8 cellular contexts compared by ENCODE assay signal in genomic region chr12:67268335-67268895, GRCh38. TPM values are rescaled to one million over a fixed set of nuclear protein-coding genes. Genes with fewer than 3 reads are reported as not detected.
DNase-seq lines count a peak whose midpoint lies in the region; ATAC-seq and TF ChIP-seq lines count a peak whose summit lies in the region.

No MANE protein-coding gene starts in this region.

- H3K9me2 ChIP-seq in Karpas-422 (replicated peaks; ENCODE audit: insufficient read depth, low read length) = no peaks in the 10 kb centered on the region

- H3K4me3 ChIP-seq in Karpas-422 (ENCODE audit: low read length) (peak overlapping the region; percentile 96), SJSA1 (peak overlapping the region; percentile 77), thoracic aorta (peak overlapping the region; percentile 88)

- peak overlapping the region; percentile 83 for H3K27ac ChIP-seq in Karpas-422 (ENCODE audit: low read length)
- peak overlapping the region; percentile 95 for H3K27ac ChIP-seq in SJSA1
- H3K27ac ChIP-seq in thoracic aorta = peak overlapping the region; percentile 98 to 99

- DNase-seq in ELR (ENCODE audit: low read depth) (peak; percentile 99), Karpas-422 (peak; percentile 98), SJSA1 (ENCODE audit: low read depth in 1 of 2, low spot score in 2 of 2) (peak in 1 of 2 experiments; percentile 91), glomerular visceral epithelial cell (ENCODE audit: extremely low spot score) (peak; percentile 96), omental fat pad (ENCODE audit: low spot score) (peak; percentile 73), thoracic aorta (ENCODE audit: low spot score) (peak; percentile 87)
- peak; percentile 81 for DNase-seq in activated naive CD4-positive, alpha-beta T cell treated with anti-CD3 and anti-CD28 coated beads, Interleukin-2, amount 50 U/mL, for 16 hours

- H3K9me3 ChIP-seq in Karpas-422 (ENCODE audit: low read length) = no peaks in the 10 kb centered on the region
- no peaks in the 10 kb centered on the region for H3K9me3 ChIP-seq in SJSA1 (replicated peaks)
- H3K9me3 ChIP-seq in thoracic aorta = no peaks in the 10 kb centered on the region

- TF ChIP-seq CTCF in omental fat pad (IDR thresholded peaks at IDR 0.05) (no peak), thoracic aorta (IDR thresholded peaks at IDR 0.05) (no peak)

- H3K9ac ChIP-seq in Karpas-422 (ENCODE audit: low read length) = peak overlapping the region; percentile 98

- H3K4me1 ChIP-seq in Karpas-422 (ENCODE audit: low read length) (peaks cover 33% of the 10 kb centered on the region), SJSA1 (replicated peaks) (peaks cover 23% of the 10 kb centered on the region), thoracic aorta (ENCODE audit: control insufficient read depth in 1 of 2, low read depth in 2 of 2) (peaks cover 27 to 34% of the 10 kb centered on the region in 2 donors)

- H4K20me1 ChIP-seq in Karpas-422 (ENCODE audit: insufficient read depth, low read depth, low read length) = peaks cover 22% of the 10 kb centered on the region

- ATAC-seq in GM21825 (IDR thresholded peaks at IDR 0.05; ENCODE audit: unreplicated experiment) (peak; percentile 82), omental fat pad (ENCODE audit: low FRiP score) (peak; percentile 94), thoracic aorta (ENCODE audit: insufficient number of reproducible peaks, low FRiP score, low read depth) (peak; percentile 100)

- H2AFZ ChIP-seq in Karpas-422 (ENCODE audit: low read length) = peak overlapping the region; percentile 84

- peaks cover 9% of the 10 kb centered on the region; the same call in 1 of the 2 replicates for H3K36me3 ChIP-seq in Karpas-422 (ENCODE audit: insufficient read depth, low read length)
- H3K36me3 ChIP-seq in SJSA1 = peaks cover 9% of the 10 kb centered on the region
- H3K36me3 ChIP-seq in thoracic aorta = no peaks in the 10 kb centered on the region

- H3K27me3 ChIP-seq in Karpas-422 (ENCODE audit: low read length) (no peaks in the 10 kb centered on the region), SJSA1 (replicated peaks) (no peaks in the 10 kb centered on the region), thoracic aorta (replicated peaks; ENCODE audit: insufficient read depth) (no peaks in the 10 kb centered on the region)

- peaks cover 42% of the 10 kb centered on the region for H3K79me2 ChIP-seq in Karpas-422 (ENCODE audit: low read length)

- H3K4me2 ChIP-seq in Karpas-422 (ENCODE audit: low read depth, low read length, poor library complexity, severe bottlenecking) = peak overlapping the region; percentile 95

RNA-seq across cellular contexts. Expression of gene CAND1, which starts 0.7 kb away (rescaled TPM):
- total RNA-seq in Karpas-422 (2014; rRNA removed; shearing (Covaris generic); ENCODE audit: low replicate concordance) = 79.7 and 117 TPM in 2 replicates
- 88.2 and 134 TPM in 2 replicates for total RNA-seq in SJSA1 (2014; rRNA removed; shearing (Covaris generic))
- total RNA-seq in omental fat pad (10 to 100 TPM; 48.1 to 81.7 (median 57.3) TPM), thoracic aorta (10 to 100 TPM; 42.1 to 77.0 TPM)
